8 cellular contexts compared by ENCODE assay signal in genomic region chr19:45179063-45179847, GRCh38. TPM values are rescaled to one million over a fixed set of nuclear protein-coding genes. Genes with fewer than 3 reads are reported as not detected.
DNase-seq lines count a peak whose midpoint lies in the region; ATAC-seq lines count a peak whose summit lies in the region.

No MANE protein-coding gene starts in this region.

- H3K4me1 Mint-ChIP-seq in activated CD4-positive, alpha-beta T cell treated with anti-CD3 and anti-CD28 coated beads for 36 hours, result peaks cover 22% of the 10 kb centered on the region

- H3K4me3 Mint-ChIP-seq in activated CD4-positive, alpha-beta T cell treated with anti-CD3 and anti-CD28 coated beads for 36 hours, result peak overlapping the region; percentile 91

- peak; percentile 67 for DNase-seq in activated CD4-positive, alpha-beta T cell treated with anti-CD3 and anti-CD28 coated beads for 36 hours
- no peak for DNase-seq in activated CD4-positive, alpha-beta T cell treated with anti-CD3 and anti-CD28 coated beads for 1 hour
- DNase-seq in T-helper 9 cell (peak; percentile 21), dermis blood vessel endothelial cell (peak; percentile 54), epidermal melanocyte (ENCODE audit: insufficient read length, low spot score) (no peak), NCI-H2081 treated with DMSO at 0.1 percent for 48 hours (lab: John Stamatoyannopoulos, UW) (no peak)

- H3K36me3 Mint-ChIP-seq in activated CD4-positive, alpha-beta T cell treated with anti-CD3 and anti-CD28 coated beads for 36 hours (ENCODE audit: low read depth), result peaks cover 8% of the 10 kb centered on the region

- ATAC-seq in activated CD4-positive, alpha-beta T cell treated with anti-CD3 and anti-CD28 coated beads for 36 hours, result no peak

- H3K27ac Mint-ChIP-seq in activated CD4-positive, alpha-beta T cell treated with anti-CD3 and anti-CD28 coated beads for 36 hours, result peak overlapping the region; percentile 94

- intact Hi-C loops in activated CD4-positive, alpha-beta T cell treated with anti-CD3 and anti-CD28 coated beads for 36 hours (cut with DNase I, micrococcal nuclease), result loop anchor here (2.0 to 5.0 kb wide), 8 partner anchors 102 to 724 kb away; partner anchors contain the start of genes GEMIN7 (in 1 of the 2), MYPOP (in 1 of the 2), SYMPK (in 1 of the 2) and VASP (in 1 of the 2)

- no peaks in the 10 kb centered on the region for H3K9me3 Mint-ChIP-seq in activated CD4-positive, alpha-beta T cell treated with anti-CD3 and anti-CD28 coated beads for 36 hours (ENCODE audit: low read depth)

- peaks cover 11% of the 10 kb centered on the region for H3K36me3 ChIP-seq in mesodermal cell (ENCODE audit: control insufficient read depth, insufficient read depth, low read length)
- peaks cover 3% of the 10 kb centered on the region for H3K36me3 ChIP-seq in thymus (ENCODE audit: control insufficient read depth, insufficient read depth)

- CTCF ChIA-PET in activated CD4-positive, alpha-beta T cell treated with anti-CD3 and anti-CD28 coated beads for 36 hours (lab: Charles Lee), result interaction anchor here (0.6 to 2.5 kb wide), 8 partner anchors 8 to 306 kb away, joined by 3 to 9 read pairs (median 4); partner anchors contain the start of gene CLASRP

- peaks cover 4% of the 10 kb centered on the region for H3K4me1 ChIP-seq in mesodermal cell (ENCODE audit: control insufficient read depth, insufficient read depth, low read length, poor library complexity, severe bottlenecking)
- peaks cover 18% of the 10 kb centered on the region for H3K4me1 ChIP-seq in thymus (ENCODE audit: control insufficient read depth, insufficient read depth, low read length)

- WGBS in mesodermal cell (ENCODE audit: insufficient coverage in 2 of 2), 2 experiments, result 1 to 2% methylated on average over 65 to 88 of the region's 92 CpGs
- 6% methylated on average over 92 of the region's 92 CpGs for WGBS in thymus

- H3K9me3 ChIP-seq in mesodermal cell (ENCODE audit: control insufficient read depth, low read length), result no peaks in the 10 kb centered on the region
- H3K9me3 ChIP-seq in thymus (ENCODE audit: control insufficient read depth), result no peaks in the 10 kb centered on the region

- H3K27me3 Mint-ChIP-seq in activated CD4-positive, alpha-beta T cell treated with anti-CD3 and anti-CD28 coated beads for 36 hours, result no peaks in the 10 kb centered on the region

- H3K4me3 ChIP-seq in mesodermal cell (ENCODE audit: extremely low read depth, insufficient read depth, low read length, poor library complexity, severe bottlenecking), result peak overlapping the region; percentile 83
- peak overlapping the region; percentile 76 for H3K4me3 ChIP-seq in thymus (ENCODE audit: low read length)

- no peaks in the 10 kb centered on the region for H3K27me3 ChIP-seq in thymus (ENCODE audit: control insufficient read depth, insufficient read depth)

- H3K27ac ChIP-seq in mesodermal cell (ENCODE audit: low read depth, low read length, severe bottlenecking), result peak overlapping the region; percentile 74
- peak overlapping the region; percentile 90 for H3K27ac ChIP-seq in thymus (ENCODE audit: low read depth)

- POLR2A ChIA-PET in activated CD4-positive, alpha-beta T cell treated with anti-CD3 and anti-CD28 coated beads for 36 hours (lab: Charles Lee), result interaction anchor here (0.6 to 1.5 kb wide), 6 partner anchors 8 to 224 kb away, joined by 3 to 7 read pairs (median 3); partner anchors contain the start of genes CLPTM1 and GEMIN7

RNA-seq across cellular contexts. Expression of gene BLOC1S3, which starts 0.7 kb away (rescaled TPM):
- 10 to 100 TPM; 10.7 to 11.2 TPM for total RNA-seq in activated CD4-positive, alpha-beta T cell treated with anti-CD3 and anti-CD28 coated beads for 36 hours
- total RNA-seq in dermis blood vessel endothelial cell, result 8.3 and 10.0 TPM in 2 replicates
- 5.6 TPM for polyA plus RNA-seq in mesodermal cell (2013, experiment 1 of 2)
- 6.0 TPM for polyA plus RNA-seq in mesodermal cell (2013, experiment 2 of 2)
- 6.3 TPM for polyA plus RNA-seq in thymus

RNA-seq across cellular contexts. Expression of gene TRAPPC6A, which starts 1.2 kb away (rescaled TPM):
- total RNA-seq in activated CD4-positive, alpha-beta T cell treated with anti-CD3 and anti-CD28 coated beads for 36 hours, result 10 to 100 TPM; 18.3 to 25.1 TPM
- 8.8 and 36.8 TPM in 2 replicates for total RNA-seq in dermis blood vessel endothelial cell
- 28.1 TPM for polyA plus RNA-seq in mesodermal cell (2013, experiment 1 of 2)
- 25.5 TPM for polyA plus RNA-seq in mesodermal cell (2013, experiment 2 of 2)
- polyA plus RNA-seq in thymus, result 61.4 TPM

RNA-seq across cellular contexts. Expression of gene NKPD1, which starts 18.5 kb away (rescaled TPM):
- under 1 TPM; 0.09 to 0.11 TPM for total RNA-seq in activated CD4-positive, alpha-beta T cell treated with anti-CD3 and anti-CD28 coated beads for 36 hours
- total RNA-seq in dermis blood vessel endothelial cell, result 0.34 and 0.37 TPM in 2 replicates
- 0.18 TPM for polyA plus RNA-seq in mesodermal cell (2013, experiment 1 of 2)
- 0.15 TPM for polyA plus RNA-seq in mesodermal cell (2013, experiment 2 of 2)
- polyA plus RNA-seq in thymus, result 0.59 TPM

Comparison
In these comparisons a context has a peak if more than half of its experiments do, and no peak if none do; other contexts are left out.
1. DNase-seq: peak in activated CD4-positive, alpha-beta T cell treated with anti-CD3 and anti-CD28 coated beads for 36 hours (single experiment), T-helper 9 cell (single experiment) and dermis blood vessel endothelial cell (single experiment); none in activated CD4-positive, alpha-beta T cell treated with anti-CD3 and anti-CD28 coated beads for 1 hour (single experiment), epidermal melanocyte (single experiment) and NCI-H2081 treated with DMSO at 0.1 percent for 48 hours (single experiment).